Comparison of ENCODE assay signal across 23 cellular contexts in genomic region chr19:11457115-11457514, GRCh38. TPM values are rescaled to one million over a fixed set of nuclear protein-coding genes. Genes with fewer than 3 reads are reported as not detected.
DNase-seq lines count a peak whose midpoint lies in the region; ATAC-seq and TF ChIP-seq lines count a peak whose summit lies in the region.
"Had no signal": no experiment of that assay in that cellular context is flagged by ENCODE, and none has a peak within 500 bp of the region (broad histone marks: within the 10 kb centered on the region; RNA-seq: fewer than 3 reads in every experiment).

No MANE protein-coding gene starts in this region.

- POLR2A ChIA-PET in naive thymus-derived CD8-positive, alpha-beta T cell (lab: Charles Lee), result no interaction called here

- no peaks in the 10 kb centered on the region for H3K4me1 Mint-ChIP-seq in Calu3 (ENCODE audit: low read depth, unreplicated experiment)
- peaks cover 0 to 3% (median 1%) of the 10 kb centered on the region in 4 donors for H3K4me1 Mint-ChIP-seq in naive thymus-derived CD8-positive, alpha-beta T cell

- H3K27me3 Mint-ChIP-seq in Calu3 (ENCODE audit: unreplicated experiment), result peaks cover 18% of the 10 kb centered on the region
- H3K27me3 Mint-ChIP-seq in naive thymus-derived CD8-positive, alpha-beta T cell, result peaks cover 3 to 31% (median 15%) of the 10 kb centered on the region in 5 donors

- DNase-seq in Calu3 (peak; percentile 9), amniotic epithelial cell (ENCODE audit: low read depth) (peak; percentile 71), hepatic stellate cell (ENCODE audit: low spot score) (peak; percentile 65), nucleus accumbens (lab: John Stamatoyannopoulos, UW) (peak in 53 of 56 donors; percentile 33 to 95 (median 83)), NCI-H1092 (lab: John Stamatoyannopoulos, UW) (no peak)
- no peak for DNase-seq in naive thymus-derived CD8-positive, alpha-beta T cell
- DNase-seq in effector CD8-positive, alpha-beta T cell (lab: John Stamatoyannopoulos, UW), result no peak
- DNase-seq: activated CD4-positive, alpha-beta T cell treated with anti-CD3 and anti-CD28 coated beads, Interleukin-2, amount 50 U/mL, for 48 hours; activated gamma-delta T cell; DMS153; erythroblast; foreskin keratinocyte; left ventricle myocardium superior; NCI-H1436; NCI-H510A treated with DMSO at 0.1 percent for 48 hours; right cardiac atrium; RPMI8226 had no signal

- intact Hi-C loops in Calu3 (cut with micrococcal nuclease; ENCODE audit: unreplicated experiment), result no loop called here

- no peak overlapping the region for H3K4me3 Mint-ChIP-seq in Calu3 (ENCODE audit: low read depth, unreplicated experiment)
- H3K4me3 Mint-ChIP-seq in naive thymus-derived CD8-positive, alpha-beta T cell, result no peak overlapping the region
- H3K4me3 Mint-ChIP-seq: WTC11 had no signal

- no peak overlapping the region for H3K27ac Mint-ChIP-seq in Calu3 (ENCODE audit: unreplicated experiment)
- no peak overlapping the region for H3K27ac Mint-ChIP-seq in naive thymus-derived CD8-positive, alpha-beta T cell
- H3K27ac Mint-ChIP-seq: WTC11 had no signal

- H3K36me3 Mint-ChIP-seq in Calu3 (ENCODE audit: insufficient read depth, unreplicated experiment), result no peaks in the 10 kb centered on the region
- H3K36me3 Mint-ChIP-seq in naive thymus-derived CD8-positive, alpha-beta T cell, result no peaks in the 10 kb centered on the region
- H3K36me3 Mint-ChIP-seq: WTC11 had no signal

- H3K9me3 Mint-ChIP-seq in Calu3 (ENCODE audit: low read depth, unreplicated experiment), result no peaks in the 10 kb centered on the region
- no peaks in the 10 kb centered on the region for H3K9me3 Mint-ChIP-seq in naive thymus-derived CD8-positive, alpha-beta T cell
- H3K9me3 Mint-ChIP-seq: WTC11 had no signal

- CTCF ChIA-PET in Calu3 (lab: Charles Lee), result no interaction called here

- BruUV-seq in Calu3 (replicated peaks; lab: Mats Ljungman, UMichigan), result no TSS peak

- no peak for ATAC-seq in naive thymus-derived CD8-positive, alpha-beta T cell
- ATAC-seq in HG03045 (IDR thresholded peaks at IDR 0.05; ENCODE audit: unreplicated experiment), result no peak
- ATAC-seq: foreskin keratinocyte, left ventricle myocardium superior, WTC11 had no signal

- TF ChIP-seq CTCF in Calu3 (IDR thresholded peaks at IDR 0.05; ENCODE audit: unreplicated experiment), result no peak

RNA-seq across cellular contexts. Expression of gene PRKCSH, which starts 21.7 kb away (rescaled TPM):
- total RNA-seq in Calu3 (2022), result 298 and 318 TPM in 2 replicates
- total RNA-seq in naive thymus-derived CD8-positive, alpha-beta T cell, result 100 to 1,000 TPM; 252 to 262 TPM
- 10 to 100 TPM; 23.5 to 58.7 (median 28.0) TPM for polyA plus RNA-seq in naive thymus-derived CD8-positive, alpha-beta T cell

RNA-seq across cellular contexts. Expression of gene ODAD3, which starts 22.2 kb away (rescaled TPM):
- total RNA-seq in Calu3 (2022), result not detected in 2 replicates
- not detected for total RNA-seq in naive thymus-derived CD8-positive, alpha-beta T cell
- not detected for polyA plus RNA-seq in naive thymus-derived CD8-positive, alpha-beta T cell
- total RNA-seq: bronchial epithelial cell had no signal

RNA-seq across cellular contexts. Expression of gene ELAVL3, which starts 23.7 kb away (rescaled TPM):
- not detected in 2 replicates for total RNA-seq in Calu3 (2022)
- not detected for total RNA-seq in naive thymus-derived CD8-positive, alpha-beta T cell
- not detected for polyA plus RNA-seq in naive thymus-derived CD8-positive, alpha-beta T cell
- total RNA-seq: bronchial epithelial cell, dermis microvascular lymphatic vessel endothelial cell, foreskin keratinocyte, H4, right cardiac atrium, thoracic aorta had no signal
- polyA plus RNA-seq: foreskin keratinocyte had no signal

RNA-seq across cellular contexts. Expression of gene RGL3, which starts 38.0 kb away (rescaled TPM):
- total RNA-seq in Calu3 (2022), result 83.1 and 84.1 TPM in 2 replicates
- not detected for total RNA-seq in naive thymus-derived CD8-positive, alpha-beta T cell
- not detected for polyA plus RNA-seq in naive thymus-derived CD8-positive, alpha-beta T cell
- total RNA-seq: foreskin keratinocyte, H4 had no signal

RNA-seq across cellular contexts. Expression of gene ZNF653, which starts 48.5 kb away (rescaled TPM):
- 8.8 and 9.5 TPM in 2 replicates for total RNA-seq in Calu3 (2022)
- total RNA-seq in naive thymus-derived CD8-positive, alpha-beta T cell, result 10 to 100 TPM; 15.3 to 18.1 TPM
- 1 to 10 TPM; 1.4 to 2.9 (median 1.7) TPM for polyA plus RNA-seq in naive thymus-derived CD8-positive, alpha-beta T cell

Comparison
In these comparisons a context has a peak if more than half of its experiments do, and no peak if none do; other contexts are left out.
1. DNase-seq: peak in Calu3 (single experiment), amniotic epithelial cell (single experiment), hepatic stellate cell (single experiment) and nucleus accumbens (53 of 56); none in naive thymus-derived CD8-positive, alpha-beta T cell (0 of 10), NCI-H1092 (single experiment) and effector CD8-positive, alpha-beta T cell (single experiment).